In genomic region chr12:80690513-80690912, GRCh38 we compare ENCODE assay signal across 33 cellular contexts. TPM values are rescaled to one million over a fixed set of nuclear protein-coding genes. Genes with fewer than 3 reads are reported as not detected.
"Had no signal": no experiment of that assay in that cellular context is flagged by ENCODE, and none has a peak within 500 bp of the region (broad histone marks: within the 10 kb centered on the region; RNA-seq: fewer than 3 reads in every experiment).

No MANE protein-coding gene starts in this region.

- H3K27ac ChIP-seq: left lung, lower lobe of right lung, pancreas, prostate gland, right atrium auricular region, right lobe of liver, tibial nerve, upper lobe of left lung had no signal

- H3K9me3 ChIP-seq: left lung, lower lobe of right lung, pancreas, prostate gland, right atrium auricular region, right lobe of liver, upper lobe of left lung had no signal

- H3K36me3 ChIP-seq: left lung, lower lobe of right lung, pancreas, prostate gland, right atrium auricular region, right lobe of liver, tibial nerve, upper lobe of left lung had no signal

- H3K4me3 Mint-ChIP-seq: immature natural killer cell; naive thymus-derived CD8-positive, alpha-beta T cell; nephron; neural crest cell; stimulated activated memory B cell treated with anti-CD40 and anti-IgM and Interleukin-4, amounts not matched to agents 10 μg/mL and 1 μg/mL and 100 μg/mL, for 72 hours; stimulated activated naive CD8-positive, alpha-beta T cell treated with anti-CD3 and anti-CD28 coated beads, Interleukin-15, amount 100 ng/mL, for 72 hours had no signal

- H3K4me1 ChIP-seq: left lung, lower lobe of right lung, pancreas, prostate gland, right atrium auricular region, right lobe of liver, tibial nerve, upper lobe of left lung had no signal

- H3K27ac Mint-ChIP-seq: immature natural killer cell; naive thymus-derived CD8-positive, alpha-beta T cell; nephron; stimulated activated memory B cell treated with anti-CD40 and anti-IgM and Interleukin-4, amounts not matched to agents 10 μg/mL and 1 μg/mL and 100 μg/mL, for 72 hours; stimulated activated naive CD8-positive, alpha-beta T cell treated with anti-CD3 and anti-CD28 coated beads, Interleukin-15, amount 100 ng/mL, for 72 hours had no signal

- ATAC-seq: left colon; left lung; lower lobe of right lung; naive thymus-derived CD8-positive, alpha-beta T cell; pancreas; stimulated activated memory B cell treated with anti-CD40 and anti-IgM and Interleukin-4, amounts not matched to agents 10 μg/mL and 1 μg/mL and 100 μg/mL, for 72 hours; stimulated activated naive CD8-positive, alpha-beta T cell treated with anti-CD3 and anti-CD28 coated beads, Interleukin-15, amount 100 ng/mL, for 72 hours had no signal

- H3K9me3 Mint-ChIP-seq: neural crest cell had no signal

- H3K27me3 Mint-ChIP-seq: naive thymus-derived CD8-positive, alpha-beta T cell; stimulated activated memory B cell treated with anti-CD40 and anti-IgM and Interleukin-4, amounts not matched to agents 10 μg/mL and 1 μg/mL and 100 μg/mL, for 72 hours; stimulated activated naive CD8-positive, alpha-beta T cell treated with anti-CD3 and anti-CD28 coated beads, Interleukin-15, amount 100 ng/mL, for 72 hours had no signal

- H3K36me3 Mint-ChIP-seq: immature natural killer cell; naive thymus-derived CD8-positive, alpha-beta T cell; stimulated activated memory B cell treated with anti-CD40 and anti-IgM and Interleukin-4, amounts not matched to agents 10 μg/mL and 1 μg/mL and 100 μg/mL, for 72 hours had no signal

- DNase-seq: hypothalamus; immature natural killer cell; kidney; left colon; left lung; lower lobe of right lung; mammary epithelial cell; mesenchymal stem cell; naive thymus-derived CD8-positive, alpha-beta T cell; nucleus accumbens; pancreas; posterior cingulate gyrus; right lobe of liver; stimulated activated CD4-positive, alpha-beta T cell treated with anti-CD3 and anti-CD28 coated beads, Interleukin-1b, Interleukin-23, amount 100 ng/mL, for 48 hours; stimulated activated CD4-positive, alpha-beta T cell treated with anti-CD3 and anti-CD28 coated beads, Interleukin-2, amount 100 ng/mL, for 48 hours; stimulated activated CD4-positive, alpha-beta T cell treated with anti-CD3 and anti-CD28 coated beads, Interleukin-4, amount 100 ng/mL, for 4 hours; stimulated activated CD8-positive, alpha-beta memory T cell treated with anti-CD3 and anti-CD28 coated beads, Interleukin-4, amount 100 ng/mL, for 48 hours; stimulated activated naive CD4-positive, alpha-beta T cell treated with Interleukin-2 at 50 U/mL for 16 hours; stimulated activated naive CD8-positive, alpha-beta T cell treated with anti-CD3 and anti-CD28 coated beads, Interleukin-15, amount 100 ng/mL, for 72 hours; substantia nigra; upper lobe of left lung had no signal

- H3K4me3 ChIP-seq: left lung, lower lobe of right lung, pancreas, prostate gland, right atrium auricular region, right lobe of liver, smooth muscle cell, tibial nerve, upper lobe of left lung had no signal

- H3K27me3 ChIP-seq: left lung, pancreas, right atrium auricular region, right lobe of liver, tibial nerve, upper lobe of left lung had no signal

- H3K4me1 Mint-ChIP-seq: immature natural killer cell; naive thymus-derived CD8-positive, alpha-beta T cell; nephron; neural crest cell; stimulated activated memory B cell treated with anti-CD40 and anti-IgM and Interleukin-4, amounts not matched to agents 10 μg/mL and 1 μg/mL and 100 μg/mL, for 72 hours; stimulated activated naive CD8-positive, alpha-beta T cell treated with anti-CD3 and anti-CD28 coated beads, Interleukin-15, amount 100 ng/mL, for 72 hours had no signal

RNA-seq across cellular contexts. Expression of gene MYF6, which starts 16.9 kb away (rescaled TPM):
- total RNA-seq: kidney; left colon; left lung; liver; lower lobe of right lung; mammary epithelial cell; mucosa of gallbladder; naive thymus-derived CD8-positive, alpha-beta T cell; neural crest cell; osteoblast; pancreas; renal cortical epithelial cell; smooth muscle cell; tibial nerve; upper lobe of left lung had no signal

RNA-seq across cellular contexts. Expression of gene MYF5, which starts 26.2 kb away (rescaled TPM):
- total RNA-seq: kidney; left colon; left lung; liver; lower lobe of right lung; mammary epithelial cell; mucosa of gallbladder; naive thymus-derived CD8-positive, alpha-beta T cell; neural crest cell; osteoblast; pancreas; renal cortical epithelial cell; right atrium auricular region; right lobe of liver; smooth muscle cell; temporal lobe; tibial nerve; upper lobe of left lung had no signal
